In genomic region chr9:33548816-33549215, GRCh38 we compare ENCODE assay signal across 9 cellular contexts. TPM values are rescaled to one million over a fixed set of nuclear protein-coding genes. Genes with fewer than 3 reads are reported as not detected.
DNase-seq lines count a peak whose midpoint lies in the region; ATAC-seq, FAIRE-seq and TF ChIP-seq lines count a peak whose summit lies in the region.
"Not testable (repeated sequence)": the region's sequence is repeated elsewhere in the genome, so short reads cannot be mapped to it uniquely, and the experiment has no call there.
"Had no signal": no experiment of that assay in that cellular context is flagged by ENCODE, and none has a peak within 500 bp of the region (broad histone marks: within the 10 kb centered on the region; RNA-seq: fewer than 3 reads in every experiment).

No MANE protein-coding gene starts in this region.

- peaks cover 13% of the 10 kb centered on the region for H3K4me1 Mint-ChIP-seq in astrocyte (ENCODE audit: low read depth, unreplicated experiment)

- H3K36me3 ChIP-seq in HCT116 (ENCODE audit: control insufficient read depth in 1 of 2, insufficient read depth in 2 of 2, low read length in 2 of 2); PC-9 (ENCODE audit: low read depth); astrocyte (ENCODE audit: insufficient read depth, low read length): not testable (repeated sequence)

- H3K27ac ChIP-seq in HCT116 (ENCODE audit: low read depth, low read length); astrocyte (ENCODE audit: low read depth, low read length); foreskin keratinocyte: not testable (repeated sequence)
- H3K27ac ChIP-seq in PC-9 = peak overlapping the region; percentile 59

- not testable (repeated sequence) for H3F3A ChIP-seq in PC-9 (ENCODE audit: insufficient read depth, low read depth)

- not testable (repeated sequence) for H3K27me3 ChIP-seq in HCT116 (ENCODE audit: insufficient read depth, low read length); PC-9 (ENCODE audit: insufficient read depth, low read depth); astrocyte (ENCODE audit: insufficient read depth, low read length); foreskin keratinocyte

- not testable (repeated sequence) for H3K9me3 ChIP-seq in HCT116 (ENCODE audit: control insufficient read depth in 1 of 2, insufficient read depth in 1 of 2, low read depth in 1 of 2, low read length in 2 of 2); PC-9 (ENCODE audit: insufficient read depth, low read depth); astrocyte (ENCODE audit: insufficient read depth, low read depth, low read length)

- not testable (repeated sequence) for TF ChIP-seq RAD21 in HCT116 (IDR thresholded peaks at IDR 0.05; ENCODE audit: low read depth)

- H4K20me1 ChIP-seq in HCT116 (ENCODE audit: insufficient read depth); PC-9 (ENCODE audit: insufficient read depth); astrocyte (ENCODE audit: insufficient read depth, low read length): not testable (repeated sequence)

- ATAC-seq in HCT116 = not testable (repeated sequence)
- ATAC-seq in foreskin keratinocyte = peak; percentile 53

- FAIRE-seq in astrocyte (lab: Jason Lieb, UNC) = not testable (repeated sequence)
- FAIRE-seq in colon (lab: Jason Lieb, UNC) = peak; percentile 28

- H3K9me3 Mint-ChIP-seq in astrocyte (ENCODE audit: unreplicated experiment) = not testable (repeated sequence)

- BruUV-seq in HCT116 (replicated peaks; lab: Mats Ljungman, UMichigan); PC-9 (replicated peaks; lab: Mats Ljungman, UMichigan): not testable (repeated sequence)

- H3K9me2 ChIP-seq in HCT116 (ENCODE audit: insufficient read depth); PC-9 (ENCODE audit: insufficient read depth): not testable (repeated sequence)

- H3K4me1 ChIP-seq in HCT116 (ENCODE audit: control insufficient read depth in 1 of 2, insufficient read depth in 2 of 2, low read length in 2 of 2); astrocyte (ENCODE audit: insufficient read depth, low read length): not testable (repeated sequence)
- H3K4me1 ChIP-seq in PC-9 (replicated peaks; ENCODE audit: insufficient read depth) = peaks cover 22% of the 10 kb centered on the region
- peaks cover 18% of the 10 kb centered on the region for H3K4me1 ChIP-seq in foreskin keratinocyte

- intact Hi-C loops in HCT116 (cut with micrococcal nuclease); PC-9 (cut with micrococcal nuclease; ENCODE audit: unreplicated experiment): not testable (repeated sequence)

- H2AFZ ChIP-seq in HCT116 (ENCODE audit: low read depth, low read length, poor library complexity, severe bottlenecking) = peak overlapping the region; percentile 32
- H2AFZ ChIP-seq in PC-9; astrocyte (ENCODE audit: low read depth, low read length): not testable (repeated sequence)

- not testable (repeated sequence) for TF ChIP-seq CTCF in HCT116 (IDR thresholded peaks at IDR 0.05 in 2 of 3, conservative IDR thresholded peaks at IDR 0.05 in 1 of 3; ENCODE audit: borderline replicate concordance in 1 of 3, insufficient read depth in 1 of 3, low read depth in 2 of 3, low read length in 2 of 3); PC-9 (conservative IDR thresholded peaks at IDR 0.05); astrocyte (IDR thresholded peaks at IDR 0.05; ENCODE audit: insufficient read depth, low read depth, low read length); foreskin keratinocyte (conservative IDR thresholded peaks at IDR 0.05)

- not testable (repeated sequence) for H3K9ac ChIP-seq in HCT116 (ENCODE audit: low read length); astrocyte (ENCODE audit: low read length)

- not testable (repeated sequence) for H3K4me3 Mint-ChIP-seq in astrocyte (ENCODE audit: unreplicated experiment)

- not testable (repeated sequence) for TF ChIP-seq POLR2A in HCT116 (IDR thresholded peaks at IDR 0.05; ENCODE audit: borderline replicate concordance, extremely low read depth, insufficient read depth, insufficient read length)

- DNase-seq in EL (peak; percentile 39), PC-9 (peak in 1 of 2 experiments; percentile 41), foreskin keratinocyte (peak in 1 of 2 donors; percentile 26)
- not testable (repeated sequence) for DNase-seq in HCT116 (ENCODE audit: low read depth, low spot score); astrocyte (ENCODE audit: low read depth)

- RAD21 ChIA-PET in HCT116 (lab: Charles Lee; ENCODE audit: low non-redundant PET in 1 of 2, low total read pairs in 2 of 2, uncharacterized antibody in 2 of 2, unreplicated experiment in 2 of 2) = not testable (repeated sequence)

- peak overlapping the region; percentile 43 for H3K27ac Mint-ChIP-seq in astrocyte (ENCODE audit: unreplicated experiment)

- not testable (repeated sequence) for H3K4me3 ChIP-seq in HCT116 (replicated peaks in 1 of 2; ENCODE audit: low read depth in 1 of 2, low read length in 2 of 2); PC-9; astrocyte (ENCODE audit: insufficient read depth, low read depth, low read length)

- not testable (repeated sequence) for H3K4me2 ChIP-seq in HCT116 (ENCODE audit: low read length); astrocyte (ENCODE audit: low read length)
- peak overlapping the region; percentile 50 for H3K4me2 ChIP-seq in PC-9

- POLR2A ChIA-PET in HCT116 (lab: Charles Lee); PC-9 (lab: Charles Lee; ENCODE audit: unreplicated experiment): not testable (repeated sequence)

- H3K79me2 ChIP-seq in HCT116 (ENCODE audit: insufficient read depth, low read length); PC-9 (ENCODE audit: low read depth); astrocyte (ENCODE audit: insufficient read depth, low read length): not testable (repeated sequence)

- H3K36me3 Mint-ChIP-seq in astrocyte (ENCODE audit: low read depth, unreplicated experiment) = not testable (repeated sequence)

- not testable (repeated sequence) for H3K27me3 Mint-ChIP-seq in astrocyte (ENCODE audit: low read depth, unreplicated experiment)

- CTCF ChIA-PET in HCT116 (lab: Charles Lee); PC-9 (lab: Charles Lee): not testable (repeated sequence)

RNA-seq across cellular contexts. Expression of gene ANKRD18B, which starts 24.8 kb away (rescaled TPM):
- total RNA-seq in HCT116 (2021; ENCODE audit: unreplicated experiment) (3.9 TPM), PC-9 (2021) (4.6 and 6.9 TPM in 2 replicates), astrocyte (5.5 and 6.3 TPM in 2 replicates), foreskin keratinocyte (10.9 and 11.5 TPM in 2 replicates)
- polyA plus RNA-seq in HCT116 (2012) = 1.1 and 1.6 TPM in 2 replicates
- 7.4 and 7.5 TPM in 2 replicates for polyA plus RNA-seq in foreskin keratinocyte
- total RNA-seq: A673; CD8-positive, alpha-beta T cell had no signal
- polyA plus RNA-seq: CD14-positive monocyte had no signal
